In the genomic region with DNA sequence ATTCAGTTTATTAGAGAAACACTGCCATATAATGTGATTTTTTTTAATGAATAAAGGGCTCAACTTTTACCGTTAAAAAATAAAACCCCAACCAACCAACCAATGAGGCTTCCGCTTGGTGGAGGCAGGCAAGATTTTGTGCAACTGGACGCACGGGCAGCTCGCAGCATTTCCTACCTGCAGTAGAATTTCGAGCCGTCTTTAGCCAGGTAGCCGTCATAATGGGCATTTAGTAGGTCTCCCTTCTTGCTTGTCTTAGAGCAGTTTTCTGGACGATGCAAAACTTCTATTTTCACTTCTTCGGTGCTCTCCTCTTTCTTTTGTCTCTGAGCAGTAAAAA, we compare ENCODE assay signal across 8 cellular contexts.
DNase-seq lines count a peak whose midpoint lies in the region; ATAC-seq and TF ChIP-seq lines count a peak whose summit lies in the region.

No MANE protein-coding gene starts in this region.

- no peaks in the 10 kb centered on the region for H3K9me3 ChIP-seq in muscle layer of colon (ENCODE audit: low read length)

- ATAC-seq in GM21360 (IDR thresholded peaks at IDR 0.05; ENCODE audit: unreplicated experiment), result no peak

- TF ChIP-seq CTCF in 22Rv1 (IDR thresholded peaks at IDR 0.05) (no peak), NB4 (IDR thresholded peaks at IDR 0.05; ENCODE audit: low read depth, low read length) (no peak)

- DNase-seq in NB4 (ENCODE audit: low read depth), result peak; percentile 44
- no peak for DNase-seq in central memory CD4-positive, alpha-beta T cell
- no peak for DNase-seq in GM19240 (ENCODE audit: insufficient read length, low spot score)

- H3K36me3 ChIP-seq in muscle layer of colon (ENCODE audit: insufficient read depth, low read length), result no peaks in the 10 kb centered on the region

- peak overlapping the region; percentile 81 for H3K9ac ChIP-seq in muscle layer of colon (ENCODE audit: low read length)

- no peak for TF ChIP-seq POLR2A in NB4 (IDR thresholded peaks at IDR 0.05; ENCODE audit: extremely low read depth, insufficient read length)

- no peaks in the 10 kb centered on the region for H3K27me3 ChIP-seq in muscle layer of colon (ENCODE audit: control insufficient read depth in 1 of 2, insufficient read depth in 2 of 2, low read length in 2 of 2)

- peaks cover 35% of the 10 kb centered on the region for H3K4me1 ChIP-seq in muscle layer of colon (ENCODE audit: insufficient read depth, low read length)

- H3K4me3 ChIP-seq in GM08714 (ENCODE audit: low read length) (peak overlapping the region; percentile 98), NB4 (ENCODE audit: low read depth, low read length) (peak overlapping the region; percentile 95), muscle layer of colon (ENCODE audit: low read depth in 1 of 2, low read length in 2 of 2) (peak overlapping the region; percentile 55 to 94)

- H3K27ac ChIP-seq in 22Rv1, result peak overlapping the region; percentile 86
- H3K27ac ChIP-seq in cingulate gyrus (ENCODE audit: low read depth, low read length), result peak overlapping the region; percentile 92
- peak overlapping the region; percentile 85 for H3K27ac ChIP-seq in muscle layer of colon (ENCODE audit: low read depth, low read length)
